Comparison of ENCODE assay signal across 8 cellular contexts in the genomic region with DNA sequence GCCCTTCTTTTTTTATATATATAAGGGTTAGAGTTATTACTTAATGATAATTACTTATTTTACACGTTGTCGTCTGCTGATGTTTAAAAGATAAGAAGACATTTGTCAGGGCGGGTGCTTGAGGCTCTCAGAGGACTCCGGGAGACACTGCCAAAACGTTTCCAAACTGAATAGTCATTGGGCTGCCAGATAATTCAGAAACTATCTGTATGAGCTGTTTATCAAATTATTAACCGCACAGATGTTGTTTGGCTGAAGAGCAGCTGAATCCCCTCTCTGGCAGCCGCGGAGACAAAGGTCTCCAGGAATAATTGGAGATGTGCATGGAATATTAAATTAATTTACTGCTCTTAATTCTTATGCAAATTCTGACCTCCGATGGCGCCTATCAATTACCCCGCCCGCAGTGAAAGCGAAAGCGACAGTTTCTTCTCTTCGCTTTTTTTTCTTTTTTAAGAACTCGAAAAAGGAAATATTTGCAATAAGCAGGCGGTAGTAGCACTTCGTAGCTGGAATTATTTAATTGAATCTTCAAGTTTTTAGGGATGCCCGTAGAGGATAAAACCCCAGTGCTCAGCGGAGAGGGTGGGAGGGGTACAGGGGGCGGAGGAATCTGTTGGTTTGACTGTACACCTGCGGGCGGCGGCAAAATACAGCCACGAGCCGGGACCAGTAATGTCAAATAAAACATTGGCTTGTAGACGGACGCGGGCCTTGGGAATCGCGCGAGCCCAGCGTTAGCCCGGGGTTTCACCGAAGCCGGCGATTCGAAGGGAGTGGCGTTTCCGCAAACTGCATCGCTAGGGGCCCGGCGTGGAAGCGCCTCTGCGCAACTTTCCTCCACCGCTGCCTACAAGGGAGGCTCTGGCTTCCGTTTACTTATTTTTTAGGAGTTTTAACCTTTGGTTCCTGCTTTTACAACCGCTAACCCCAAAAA. TPM values are rescaled to one million over a fixed set of nuclear protein-coding genes. Genes with fewer than 3 reads are reported as not detected.
DNase-seq lines count a peak whose midpoint lies in the region; ATAC-seq and TF ChIP-seq lines count a peak whose summit lies in the region.

No MANE protein-coding gene starts in this region.

- H3K27me3 ChIP-seq in OCI-LY3 (ENCODE audit: low read depth, low read length), result peaks cover 42% of the 10 kb centered on the region
- H3K27me3 ChIP-seq in prostate gland (replicated peaks; ENCODE audit: insufficient read depth), result peaks cover 55% of the 10 kb centered on the region

- no peaks in the 10 kb centered on the region for H3K36me3 ChIP-seq in OCI-LY3 (replicated peaks; ENCODE audit: low read depth, low read length)
- H3K36me3 ChIP-seq in prostate gland, result no peaks in the 10 kb centered on the region

- no peak for TF ChIP-seq POLR2A in prostate gland (IDR thresholded peaks at IDR 0.05)

- peak; percentile 48 for ATAC-seq in HG03175 (IDR thresholded peaks at IDR 0.05; ENCODE audit: unreplicated experiment)
- peak; percentile 44 for ATAC-seq in stimulated activated naive CD8-positive, alpha-beta T cell treated with anti-CD3 and anti-CD28 coated beads, Interleukin-15, Interleukin-2, amounts not matched to agents 100 U/mL and 50 U/mL, for 24 hours

- peaks cover 16% of the 10 kb centered on the region for H3K4me1 ChIP-seq in OCI-LY3 (ENCODE audit: low read length)
- H3K4me1 ChIP-seq in prostate gland (replicated peaks), result no peaks in the 10 kb centered on the region

- DNase-seq in NCI-H146 (lab: John Stamatoyannopoulos, UW) (peak; percentile 65), NCI-H146 treated with DMSO at 0.1 percent for 48 hours (lab: John Stamatoyannopoulos, UW; ENCODE audit: unreplicated experiment) (no peak), astrocyte of the hippocampus (ENCODE audit: low read depth, low spot score) (peak; percentile 22), left kidney (ENCODE audit: low read depth, low spot score) (peak; percentile 64), prostate gland (ENCODE audit: low spot score) (no peak)
- peak; percentile 60 for DNase-seq in stimulated activated naive CD8-positive, alpha-beta T cell treated with anti-CD3 and anti-CD28 coated beads, Interleukin-15, Interleukin-2, amounts not matched to agents 100 U/mL and 50 U/mL, for 24 hours

- H3K4me2 ChIP-seq in OCI-LY3 (ENCODE audit: low read length), result peak overlapping the region; percentile 97

- TF ChIP-seq CTCF in OCI-LY3 (IDR thresholded peaks at IDR 0.05; ENCODE audit: low read depth, low read length), result peak; percentile 8; the same call in 1 of the 2 replicates
- TF ChIP-seq CTCF in prostate gland (IDR thresholded peaks at IDR 0.05), result no peak

- H3K9me3 ChIP-seq in OCI-LY3 (ENCODE audit: insufficient read depth, low read length) (no peaks in the 10 kb centered on the region), prostate gland (no peaks in the 10 kb centered on the region)

- H2AFZ ChIP-seq in OCI-LY3 (ENCODE audit: low read depth, low read length), result peak overlapping the region; percentile 97

- no peaks in the 10 kb centered on the region for H3K79me2 ChIP-seq in OCI-LY3 (ENCODE audit: low read length)

- 8% methylated on average over 48 of the region's 48 CpGs for WGBS in prostate gland

- H4K20me1 ChIP-seq in OCI-LY3 (ENCODE audit: insufficient read depth, low read length), result no peaks in the 10 kb centered on the region

- H3K9ac ChIP-seq in OCI-LY3 (ENCODE audit: low read length), result peak overlapping the region; percentile 66

- intact Hi-C loops in prostate gland (cut with DNase I), result no loop called here

- no peak overlapping the region for H3K27ac ChIP-seq in OCI-LY3 (ENCODE audit: low read length)
- no peak overlapping the region for H3K27ac ChIP-seq in prostate gland

- H3K4me3 ChIP-seq in OCI-LY3 (ENCODE audit: low read length) (peak overlapping the region; percentile 89), prostate gland (no peak overlapping the region)

RNA-seq across cellular contexts. Expression of a gene that starts 6.2 kb away (rescaled TPM):
- not detected for total RNA-seq in prostate gland

RNA-seq across cellular contexts. Expression of a gene that starts 26.0 kb away (rescaled TPM):
- total RNA-seq in prostate gland, result 10 to 100 TPM; 39.9 to 41.0 TPM

Comparison
In these comparisons a context has a peak if more than half of its experiments do, and no peak if none do; other contexts are left out.
1. DNase-seq: peak in NCI-H146 (single experiment), astrocyte of the hippocampus (single experiment), left kidney (single experiment) and stimulated activated naive CD8-positive, alpha-beta T cell treated with anti-CD3 and anti-CD28 coated beads, Interleukin-15, Interleukin-2, amounts not matched to agents 100 U/mL and 50 U/mL, for 24 hours (single experiment); none in NCI-H146 treated with DMSO at 0.1 percent for 48 hours (single experiment) and prostate gland (single experiment).